12 cellular contexts compared by ENCODE assay signal in genomic region chr4:95599777-95600436, GRCh38. TPM values are rescaled to one million over a fixed set of nuclear protein-coding genes. Genes with fewer than 3 reads are reported as not detected.
DNase-seq lines count a peak whose midpoint lies in the region; ATAC-seq and TF ChIP-seq lines count a peak whose summit lies in the region.
"Had no signal": no experiment of that assay in that cellular context is flagged by ENCODE, and none has a peak within 500 bp of the region (broad histone marks: within the 10 kb centered on the region; RNA-seq: fewer than 3 reads in every experiment).

No MANE protein-coding gene starts in this region.

- H3K27me3 ChIP-seq in mesenchymal stem cell (ENCODE audit: control insufficient read depth in 1 of 2, insufficient read depth in 1 of 2, low read length in 2 of 2) = no peaks in the 10 kb centered on the region
- no peaks in the 10 kb centered on the region for H3K27me3 ChIP-seq in lower lobe of right lung (ENCODE audit: low read depth)

- peak; percentile 86 for ATAC-seq in HG03460 (IDR thresholded peaks at IDR 0.05; ENCODE audit: unreplicated experiment)
- ATAC-seq in GM19324 (IDR thresholded peaks at IDR 0.05; ENCODE audit: low FRiP score, unreplicated experiment) = no peak
- no peak for ATAC-seq in lower lobe of right lung
- ATAC-seq: K562, T-helper 17 cell had no signal

- no peak overlapping the region for H2BK12ac ChIP-seq in mesenchymal stem cell (ENCODE audit: low read length in 2 of 2)

- TF ChIP-seq CTCF in lower lobe of right lung (IDR thresholded peaks at IDR 0.05) = no peak

- no peaks in the 10 kb centered on the region for H3K4me1 ChIP-seq in mesenchymal stem cell (ENCODE audit: control insufficient read depth, insufficient read depth, low read depth, low read length)
- no peaks in the 10 kb centered on the region for H3K4me1 ChIP-seq in lower lobe of right lung
- H3K4me1 ChIP-seq: prostate gland had no signal

- no peak overlapping the region for H2AFZ ChIP-seq in mesenchymal stem cell (ENCODE audit: low read depth, low read length)

- no peak overlapping the region for H4K8ac ChIP-seq in mesenchymal stem cell (ENCODE audit: low read length)

- H3K27ac Mint-ChIP-seq in activated CD4-positive, alpha-beta T cell treated with anti-CD3 and anti-CD28 coated beads, Interleukin-2, amount 10 ng/mL, durations not matched to agents 7 days and 5 days = peak overlapping the region; percentile 61
- H3K27ac Mint-ChIP-seq: T-helper 17 cell had no signal

- H3K4me1 Mint-ChIP-seq in activated CD4-positive, alpha-beta T cell treated with anti-CD3 and anti-CD28 coated beads, Interleukin-2, amount 10 ng/mL, durations not matched to agents 7 days and 5 days = peaks cover 12% of the 10 kb centered on the region
- H3K4me1 Mint-ChIP-seq: T-helper 17 cell had no signal

- H3K27ac ChIP-seq in mesenchymal stem cell (ENCODE audit: low read length, poor library complexity, severe bottlenecking) (no peak overlapping the region), lower lobe of right lung (no peak overlapping the region)
- H3K27ac ChIP-seq: prostate gland had no signal

- no peaks in the 10 kb centered on the region for H3K79me1 ChIP-seq in mesenchymal stem cell (replicated peaks; ENCODE audit: low read length, poor library complexity, severe bottlenecking)

- no peak overlapping the region for H3K4me3 ChIP-seq in mesenchymal stem cell (ENCODE audit: insufficient read depth in 1 of 2, low read depth in 1 of 2, low read length in 2 of 2)
- H3K4me3 ChIP-seq in lower lobe of right lung = no peak overlapping the region
- H3K4me3 ChIP-seq: K562, prostate gland had no signal

- H3K9me3 Mint-ChIP-seq in activated CD4-positive, alpha-beta T cell treated with anti-CD3 and anti-CD28 coated beads, Interleukin-2, amount 10 ng/mL, durations not matched to agents 7 days and 5 days = no peaks in the 10 kb centered on the region

- WGBS in mesenchymal stem cell = 85% methylated on average over 5 of the region's 7 CpGs

- peak; percentile 11 for DNase-seq in activated CD4-positive, alpha-beta T cell treated with anti-CD3 and anti-CD28 coated beads, Interleukin-2, amount 10 ng/mL, durations not matched to agents 7 days and 5 days
- DNase-seq in activated CD4-positive, alpha-beta T cell treated with anti-CD3 and anti-CD28 coated beads for 48 hours = no peak
- DNase-seq in H4 (ENCODE audit: low spot score) (peak; percentile 9), mesenchymal stem cell (peak; percentile 78), lower lobe of right lung (no peak), superior temporal gyrus (ENCODE audit: extremely low spot score) (no peak)
- DNase-seq: NCI-H748 treated with DMSO at 0.1 percent for 48 hours, T-helper 17 cell had no signal

- POLR2A ChIA-PET in activated CD4-positive, alpha-beta T cell treated with anti-CD3 and anti-CD28 coated beads, Interleukin-2, amount 10 ng/mL, durations not matched to agents 7 days and 5 days (lab: Charles Lee) = interaction anchor here (1.0 kb wide), 1 partner anchor 16 kb away, joined by 3 read pairs; no protein-coding TSS in a partner anchor

- no peaks in the 10 kb centered on the region for H3K9me3 ChIP-seq in mesenchymal stem cell (ENCODE audit: control insufficient read depth, low read length)
- no peaks in the 10 kb centered on the region for H3K9me3 ChIP-seq in lower lobe of right lung
- H3K9me3 ChIP-seq: prostate gland had no signal

- H3K4ac ChIP-seq in mesenchymal stem cell (ENCODE audit: low read depth in 1 of 2, low read length in 2 of 2) = no peak overlapping the region

- CTCF ChIA-PET in activated CD4-positive, alpha-beta T cell treated with anti-CD3 and anti-CD28 coated beads, Interleukin-2, amount 10 ng/mL, durations not matched to agents 7 days and 5 days (lab: Charles Lee) = no interaction called here

- H4K91ac ChIP-seq in mesenchymal stem cell (ENCODE audit: low read length) = no peak overlapping the region

- H2AK5ac ChIP-seq in mesenchymal stem cell (ENCODE audit: low read length, severe bottlenecking) = no peak overlapping the region

- intact Hi-C loops in lower lobe of right lung (cut with DNase I) = no loop called here

- peaks cover 3% of the 10 kb centered on the region for H3K27me3 Mint-ChIP-seq in activated CD4-positive, alpha-beta T cell treated with anti-CD3 and anti-CD28 coated beads, Interleukin-2, amount 10 ng/mL, durations not matched to agents 7 days and 5 days
- H3K27me3 Mint-ChIP-seq: T-helper 17 cell had no signal

- no peak overlapping the region for H3K4me3 Mint-ChIP-seq in activated CD4-positive, alpha-beta T cell treated with anti-CD3 and anti-CD28 coated beads, Interleukin-2, amount 10 ng/mL, durations not matched to agents 7 days and 5 days
- H3K4me3 Mint-ChIP-seq: T-helper 17 cell had no signal

- no peak overlapping the region for H2BK5ac ChIP-seq in mesenchymal stem cell (ENCODE audit: low read depth, low read length, poor library complexity, severe bottlenecking)

- H3K36me3 ChIP-seq in mesenchymal stem cell (ENCODE audit: control insufficient read depth in 1 of 2, insufficient read depth in 2 of 2, low read depth in 1 of 2, low read length in 2 of 2) = no peaks in the 10 kb centered on the region
- no peaks in the 10 kb centered on the region for H3K36me3 ChIP-seq in lower lobe of right lung
- H3K36me3 ChIP-seq: prostate gland had no signal

- H2BK120ac ChIP-seq in mesenchymal stem cell (ENCODE audit: low read depth, low read length) = no peak overlapping the region

- H3K14ac ChIP-seq in mesenchymal stem cell (ENCODE audit: low read length in 2 of 2) = no peak overlapping the region

- H3K23ac ChIP-seq in mesenchymal stem cell (ENCODE audit: low read length in 2 of 2) = no peak overlapping the region

- H3K36me3 Mint-ChIP-seq in activated CD4-positive, alpha-beta T cell treated with anti-CD3 and anti-CD28 coated beads, Interleukin-2, amount 10 ng/mL, durations not matched to agents 7 days and 5 days (ENCODE audit: low read depth) = no peaks in the 10 kb centered on the region

- H3K4me2 ChIP-seq in mesenchymal stem cell (ENCODE audit: low read length, poor library complexity, severe bottlenecking) = no peak overlapping the region

- H3K18ac ChIP-seq in mesenchymal stem cell (ENCODE audit: low read depth in 1 of 2, low read length in 2 of 2) = no peak overlapping the region

- no peak overlapping the region for H3K9ac ChIP-seq in mesenchymal stem cell (ENCODE audit: low read length)

- no peak overlapping the region for H2BK15ac ChIP-seq in mesenchymal stem cell (ENCODE audit: low read depth, poor library complexity, severe bottlenecking)

RNA-seq across cellular contexts. Expression of gene UNC5C, which starts 51.1 kb away (rescaled TPM):
- not detected for total RNA-seq in activated CD4-positive, alpha-beta T cell treated with anti-CD3 and anti-CD28 coated beads, Interleukin-2, amount 10 ng/mL, durations not matched to agents 7 days and 5 days
- 9.1 and 11.3 TPM in 2 replicates for total RNA-seq in H4 (2014; rRNA removed; shearing (Covaris generic))
- polyA plus RNA-seq in mesenchymal stem cell (2013, experiment 1 of 2) = 14.9 TPM
- 14.1 TPM for polyA plus RNA-seq in mesenchymal stem cell (2013, experiment 2 of 2)
- total RNA-seq in lower lobe of right lung = 5.1 TPM

Comparison
In these comparisons a context has a peak if more than half of its experiments do, and no peak if none do; other contexts are left out.
1. DNase-seq: peak in activated CD4-positive, alpha-beta T cell treated with anti-CD3 and anti-CD28 coated beads, Interleukin-2, amount 10 ng/mL, durations not matched to agents 7 days and 5 days (single experiment), H4 (single experiment) and mesenchymal stem cell (single experiment); none in activated CD4-positive, alpha-beta T cell treated with anti-CD3 and anti-CD28 coated beads for 48 hours (single experiment), lower lobe of right lung (single experiment) and superior temporal gyrus (single experiment).